ENCODE assay signal across 1 cellular context in the genomic region with DNA sequence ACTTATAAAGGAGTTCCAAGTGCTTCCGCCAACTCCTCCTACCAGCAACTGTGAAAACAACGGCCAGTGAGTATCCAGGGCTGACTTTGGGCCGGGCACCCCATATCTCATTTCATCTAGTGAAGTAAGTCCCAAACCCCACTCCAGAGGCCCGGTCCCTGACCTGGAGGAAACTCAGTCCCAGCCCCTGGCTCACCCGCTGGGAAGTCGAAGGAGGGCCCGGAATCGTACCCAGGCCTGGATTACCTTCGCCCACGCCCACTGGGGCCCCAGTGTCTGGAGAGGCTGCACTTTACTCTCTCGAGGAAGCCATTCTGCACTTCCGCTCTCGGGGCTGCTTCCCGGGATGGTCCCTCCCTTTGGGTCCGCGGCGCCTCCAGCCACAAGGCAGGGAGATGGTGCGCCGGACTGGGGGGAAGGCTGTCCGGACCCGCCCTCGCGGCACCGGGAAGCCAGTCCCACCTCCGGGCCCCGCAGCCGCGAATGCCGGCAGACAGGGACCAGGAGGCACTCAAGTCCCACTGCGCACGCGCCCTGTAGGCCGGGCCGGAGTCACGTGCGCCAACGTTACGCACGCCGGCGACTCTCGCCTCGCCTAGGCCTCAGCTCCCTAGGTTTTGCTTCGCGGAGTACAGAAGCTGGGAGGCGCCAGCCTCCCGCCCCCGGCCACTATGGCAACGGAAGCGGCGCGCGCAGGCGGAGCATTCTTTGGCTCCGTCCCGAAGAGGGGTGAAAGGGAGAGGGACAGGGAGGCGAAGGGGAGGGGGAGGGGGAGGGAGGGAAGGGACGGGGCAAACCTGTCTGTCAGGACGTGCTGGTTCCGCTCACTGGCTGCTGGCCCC.
TF ChIP-seq lines count a peak whose summit lies in the region.

CMTR2 (minus strand) TSS at position 513 of the 842 bp plus-strand sequence. CDS start 3,482 bp downstream, outside the sequence.

TF ChIP-seq in K562, 482 proteins besides CTCF, POLR2A, EP300 and RAD21 (continued from another document and continues in another):
- TF ChIP-seq, protein P1, sequence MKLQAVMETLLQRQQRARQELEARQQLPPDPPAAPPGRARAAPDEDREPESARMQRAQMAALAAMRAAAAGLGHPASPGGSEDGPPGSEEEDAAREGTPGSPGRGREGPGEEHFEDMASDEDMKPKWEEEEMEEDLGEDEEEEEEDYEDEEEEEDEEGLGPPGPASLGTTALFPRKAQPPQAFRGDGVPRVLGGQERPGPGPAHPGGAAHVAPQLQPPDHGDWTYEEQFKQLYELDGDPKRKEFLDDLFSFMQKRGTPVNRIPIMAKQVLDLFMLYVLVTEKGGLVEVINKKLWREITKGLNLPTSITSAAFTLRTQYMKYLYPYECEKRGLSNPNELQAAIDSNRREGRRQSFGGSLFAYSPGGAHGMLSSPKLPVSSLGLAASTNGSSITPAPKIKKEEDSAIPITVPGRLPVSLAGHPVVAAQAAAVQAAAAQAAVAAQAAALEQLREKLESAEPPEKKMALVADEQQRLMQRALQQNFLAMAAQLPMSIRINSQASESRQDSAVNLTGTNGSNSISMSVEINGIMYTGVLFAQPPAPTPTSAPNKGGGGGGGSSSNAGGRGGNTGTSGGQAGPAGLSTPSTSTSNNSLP (IDR thresholded peaks at IDR 0.05; ENCODE audit: borderline replicate concordance, low read depth, low read length): no peak
- no peak for TF ChIP-seq NFE2L1 (tag; IDR thresholded peaks at IDR 0.05; ENCODE audit: borderline replicate concordance, low read depth)
- TF ChIP-seq, protein P2, sequence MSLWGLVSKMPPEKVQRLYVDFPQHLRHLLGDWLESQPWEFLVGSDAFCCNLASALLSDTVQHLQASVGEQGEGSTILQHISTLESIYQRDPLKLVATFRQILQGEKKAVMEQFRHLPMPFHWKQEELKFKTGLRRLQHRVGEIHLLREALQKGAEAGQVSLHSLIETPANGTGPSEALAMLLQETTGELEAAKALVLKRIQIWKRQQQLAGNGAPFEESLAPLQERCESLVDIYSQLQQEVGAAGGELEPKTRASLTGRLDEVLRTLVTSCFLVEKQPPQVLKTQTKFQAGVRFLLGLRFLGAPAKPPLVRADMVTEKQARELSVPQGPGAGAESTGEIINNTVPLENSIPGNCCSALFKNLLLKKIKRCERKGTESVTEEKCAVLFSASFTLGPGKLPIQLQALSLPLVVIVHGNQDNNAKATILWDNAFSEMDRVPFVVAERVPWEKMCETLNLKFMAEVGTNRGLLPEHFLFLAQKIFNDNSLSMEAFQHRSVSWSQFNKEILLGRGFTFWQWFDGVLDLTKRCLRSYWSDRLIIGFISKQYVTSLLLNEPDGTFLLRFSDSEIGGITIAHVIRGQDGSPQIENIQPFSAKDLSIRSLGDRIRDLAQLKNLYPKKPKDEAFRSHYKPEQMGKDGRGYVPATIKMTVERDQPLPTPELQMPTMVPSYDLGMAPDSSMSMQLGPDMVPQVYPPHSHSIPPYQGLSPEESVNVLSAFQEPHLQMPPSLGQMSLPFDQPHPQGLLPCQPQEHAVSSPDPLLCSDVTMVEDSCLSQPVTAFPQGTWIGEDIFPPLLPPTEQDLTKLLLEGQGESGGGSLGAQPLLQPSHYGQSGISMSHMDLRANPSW (CRISPR knock-in tag; IDR thresholded peaks at IDR 0.05): no peak
- TF ChIP-seq MCM5 (IDR thresholded peaks at IDR 0.05; ENCODE audit: low read depth): no peak
- no peak for TF ChIP-seq ZNF121 (CRISPR knock-in tag; conservative IDR thresholded peaks at IDR 0.05)
- TF ChIP-seq RCOR1 (IDR thresholded peaks at IDR 0.05; ENCODE audit: borderline replicate concordance in 1 of 2, low read depth in 2 of 2, low read length in 2 of 2): 0 out of 4 replicates have a peak, but pooled peaks of 1 of the 2 experiments have one; percentile 7
- no peak for TF ChIP-seq RBM14 (IDR thresholded peaks at IDR 0.05; ENCODE audit: borderline replicate concordance, insufficient read depth, low read depth, low read length)
- TF ChIP-seq, protein P3, sequence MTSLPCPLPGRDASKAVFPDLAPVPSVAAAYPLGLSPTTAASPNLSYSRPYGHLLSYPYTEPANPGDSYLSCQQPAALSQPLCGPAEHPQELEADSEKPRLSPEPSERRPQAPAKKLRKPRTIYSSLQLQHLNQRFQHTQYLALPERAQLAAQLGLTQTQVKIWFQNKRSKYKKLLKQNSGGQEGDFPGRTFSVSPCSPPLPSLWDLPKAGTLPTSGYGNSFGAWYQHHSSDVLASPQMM (CRISPR knock-in tag; IDR thresholded peaks at IDR 0.05): no peak
- TF ChIP-seq PTRF (tag; IDR thresholded peaks at IDR 0.05): no peak
- TF ChIP-seq ZKSCAN3 (CRISPR knock-in tag; IDR thresholded peaks at IDR 0.05): no peak
- TF ChIP-seq, protein P4, sequence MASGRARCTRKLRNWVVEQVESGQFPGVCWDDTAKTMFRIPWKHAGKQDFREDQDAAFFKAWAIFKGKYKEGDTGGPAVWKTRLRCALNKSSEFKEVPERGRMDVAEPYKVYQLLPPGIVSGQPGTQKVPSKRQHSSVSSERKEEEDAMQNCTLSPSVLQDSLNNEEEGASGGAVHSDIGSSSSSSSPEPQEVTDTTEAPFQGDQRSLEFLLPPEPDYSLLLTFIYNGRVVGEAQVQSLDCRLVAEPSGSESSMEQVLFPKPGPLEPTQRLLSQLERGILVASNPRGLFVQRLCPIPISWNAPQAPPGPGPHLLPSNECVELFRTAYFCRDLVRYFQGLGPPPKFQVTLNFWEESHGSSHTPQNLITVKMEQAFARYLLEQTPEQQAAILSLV (tag; IDR thresholded peaks at IDR 0.05): no peak
- TF ChIP-seq BMI1 (IDR thresholded peaks at IDR 0.05; ENCODE audit: low read length): 0 out of 2 replicates have a peak, but pooled peaks have one; percentile 31
- no peak for TF ChIP-seq SRSF3 (IDR thresholded peaks at IDR 0.05; ENCODE audit: insufficient read depth, low read length)
- no peak for TF ChIP-seq ZEB2 (IDR thresholded peaks at IDR 0.05)
- no peak for TF ChIP-seq EHMT2 (IDR thresholded peaks at IDR 0.05)
- TF ChIP-seq DDX20 (tag; IDR thresholded peaks at IDR 0.05; ENCODE audit: low read depth): no peak
- peak; percentile 40; the same call in 1 of the 2 replicates for TF ChIP-seq ZBTB7A (IDR thresholded peaks at IDR 0.05; ENCODE audit: borderline replicate concordance, control insufficient read depth, low read depth, low read length)
- TF ChIP-seq EP400 (IDR thresholded peaks at IDR 0.05): peak; percentile 89
- peak; percentile 57 for TF ChIP-seq PML (IDR thresholded peaks at IDR 0.05; ENCODE audit: low read length)
- no peak for TF ChIP-seq GABPB2 (CRISPR knock-in tag; conservative IDR thresholded peaks at IDR 0.05)
- TF ChIP-seq RFX5 (IDR thresholded peaks at IDR 0.05; ENCODE audit: low read depth, low read length): no peak
- peak; percentile 94 for TF ChIP-seq RBFOX2 (IDR thresholded peaks at IDR 0.05; ENCODE audit: low read depth, low read length)
- TF ChIP-seq, protein P5, sequence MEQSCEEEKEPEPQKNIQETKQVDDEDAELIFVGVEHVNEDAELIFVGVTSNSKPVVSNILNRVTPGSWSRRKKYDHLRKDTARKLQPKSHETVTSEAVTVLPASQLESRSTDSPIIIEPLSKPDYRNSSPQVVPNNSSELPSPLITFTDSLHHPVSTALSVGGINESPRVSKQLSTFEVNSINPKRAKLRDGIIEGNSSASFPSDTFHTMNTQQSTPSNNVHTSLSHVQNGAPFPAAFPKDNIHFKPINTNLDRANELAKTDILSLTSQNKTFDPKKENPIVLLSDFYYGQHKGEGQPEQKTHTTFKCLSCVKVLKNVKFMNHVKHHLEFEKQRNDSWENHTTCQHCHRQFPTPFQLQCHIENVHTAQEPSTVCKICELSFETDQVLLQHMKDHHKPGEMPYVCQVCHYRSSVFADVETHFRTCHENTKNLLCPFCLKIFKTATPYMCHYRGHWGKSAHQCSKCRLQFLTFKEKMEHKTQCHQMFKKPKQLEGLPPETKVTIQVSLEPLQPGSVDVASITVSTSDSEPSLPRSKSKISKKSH (CRISPR knock-in tag; IDR thresholded peaks at IDR 0.05): no peak
- TF ChIP-seq ZNF780A (CRISPR knock-in tag; IDR thresholded peaks at IDR 0.05): no peak
- peak; percentile 53; the same call in 1 of the 2 replicates for TF ChIP-seq ETV1 (tag; conservative IDR thresholded peaks at IDR 0.05; ENCODE audit: low read depth)
- no peak for TF ChIP-seq ZNF311 (CRISPR knock-in tag; IDR thresholded peaks at IDR 0.05)
- no peak for TF ChIP-seq CBX5 (IDR thresholded peaks at IDR 0.05; ENCODE audit: borderline replicate concordance, low read depth)
- TF ChIP-seq, protein P6, sequence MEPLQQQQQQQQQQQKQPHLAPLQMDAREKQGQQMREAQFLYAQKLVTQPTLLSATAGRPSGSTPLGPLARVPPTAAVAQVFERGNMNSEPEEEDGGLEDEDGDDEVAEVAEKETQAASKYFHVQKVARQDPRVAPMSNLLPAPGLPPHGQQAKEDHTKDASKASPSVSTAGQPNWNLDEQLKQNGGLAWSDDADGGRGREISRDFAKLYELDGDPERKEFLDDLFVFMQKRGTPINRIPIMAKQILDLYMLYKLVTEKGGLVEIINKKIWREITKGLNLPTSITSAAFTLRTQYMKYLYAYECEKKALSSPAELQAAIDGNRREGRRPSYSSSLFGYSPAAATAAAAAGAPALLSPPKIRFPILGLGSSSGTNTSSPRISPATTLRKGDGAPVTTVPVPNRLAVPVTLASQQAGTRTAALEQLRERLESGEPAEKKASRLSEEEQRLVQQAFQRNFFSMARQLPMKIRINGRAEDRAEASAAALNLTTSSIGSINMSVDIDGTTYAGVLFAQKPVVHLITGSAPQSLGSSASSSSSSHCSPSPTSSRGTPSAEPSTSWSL (CRISPR knock-in tag; IDR thresholded peaks at IDR 0.05; ENCODE audit: borderline replicate concordance): no peak
- no peak for TF ChIP-seq IFI16 (CRISPR knock-in tag; IDR thresholded peaks at IDR 0.05)
- TF ChIP-seq, protein P7, sequence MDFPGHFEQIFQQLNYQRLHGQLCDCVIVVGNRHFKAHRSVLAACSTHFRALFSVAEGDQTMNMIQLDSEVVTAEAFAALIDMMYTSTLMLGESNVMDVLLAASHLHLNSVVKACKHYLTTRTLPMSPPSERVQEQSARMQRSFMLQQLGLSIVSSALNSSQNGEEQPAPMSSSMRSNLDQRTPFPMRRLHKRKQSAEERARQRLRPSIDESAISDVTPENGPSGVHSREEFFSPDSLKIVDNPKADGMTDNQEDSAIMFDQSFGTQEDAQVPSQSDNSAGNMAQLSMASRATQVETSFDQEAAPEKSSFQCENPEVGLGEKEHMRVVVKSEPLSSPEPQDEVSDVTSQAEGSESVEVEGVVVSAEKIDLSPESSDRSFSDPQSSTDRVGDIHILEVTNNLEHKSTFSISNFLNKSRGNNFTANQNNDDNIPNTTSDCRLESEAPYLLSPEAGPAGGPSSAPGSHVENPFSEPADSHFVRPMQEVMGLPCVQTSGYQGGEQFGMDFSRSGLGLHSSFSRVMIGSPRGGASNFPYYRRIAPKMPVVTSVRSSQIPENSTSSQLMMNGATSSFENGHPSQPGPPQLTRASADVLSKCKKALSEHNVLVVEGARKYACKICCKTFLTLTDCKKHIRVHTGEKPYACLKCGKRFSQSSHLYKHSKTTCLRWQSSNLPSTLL (IDR thresholded peaks at IDR 0.05): peak; percentile 86
- no peak for TF ChIP-seq PRMT5 (CRISPR knock-in tag; IDR thresholded peaks at IDR 0.05)
- TF ChIP-seq NFXL1 (CRISPR knock-in tag; IDR thresholded peaks at IDR 0.05): no peak
- TF ChIP-seq NR2F6 (CRISPR knock-in tag; IDR thresholded peaks at IDR 0.05): no peak
- no peak for TF ChIP-seq ZNF586 (CRISPR knock-in tag; conservative IDR thresholded peaks at IDR 0.05)
- TF ChIP-seq RBM25 (IDR thresholded peaks at IDR 0.05; ENCODE audit: low read depth, low read length, severe bottlenecking): no peak
